ENCODE assay signal across 19 cellular contexts in the genomic region with DNA sequence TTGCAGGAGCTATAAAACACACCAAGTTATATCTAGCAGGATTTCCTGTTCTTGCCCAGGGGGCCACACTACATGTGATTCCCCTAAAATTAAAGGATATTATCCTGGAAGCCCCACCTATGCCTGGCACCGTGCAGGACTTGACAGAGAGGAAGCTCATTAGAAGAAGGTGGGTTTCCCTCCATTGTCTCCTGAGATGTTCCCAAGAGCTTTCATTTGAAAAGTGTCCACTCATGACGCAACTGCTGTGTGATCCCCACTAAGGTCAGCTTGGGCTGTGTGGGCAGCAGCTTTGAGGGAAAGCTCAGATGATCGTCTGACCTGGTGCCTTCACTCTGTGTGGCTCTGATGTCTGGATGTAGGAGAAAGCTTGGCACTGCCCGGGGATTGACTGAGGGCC. TPM values are rescaled to one million over a fixed set of nuclear protein-coding genes. Genes with fewer than 3 reads are reported as not detected.
DNase-seq lines count a peak whose midpoint lies in the region; ATAC-seq, FAIRE-seq and TF ChIP-seq lines count a peak whose summit lies in the region.
"Had no signal": no experiment of that assay in that cellular context is flagged by ENCODE, and none has a peak within 500 bp of the region (broad histone marks: within the 10 kb centered on the region; RNA-seq: fewer than 3 reads in every experiment).

No MANE protein-coding gene starts in this region.

- FAIRE-seq in HepG2 (lab: Jason Lieb, UNC): no peak

- H2AFZ ChIP-seq in HepG2 (ENCODE audit: low read length): no peak overlapping the region
- H2AFZ ChIP-seq: GM23338, PC-9 had no signal

- H3K79me2 ChIP-seq in HepG2 (ENCODE audit: insufficient read depth, low read length): no peaks in the 10 kb centered on the region

- POLR2A ChIA-PET in HepG2 (lab: Yijun Ruan, JAX): no interaction called here

- H3K27me3 ChIP-seq in liver (ENCODE audit: control insufficient read depth in 4 of 4, insufficient read depth in 4 of 4, low read length in 3 of 4): no peaks in the 10 kb centered on the region
- H3K27me3 ChIP-seq in HepG2 (ENCODE audit: control insufficient read depth in 1 of 2, insufficient read depth in 2 of 2, low read length in 2 of 2): peaks cover 0 to 33% of the 10 kb centered on the region in 2 experiments; a peak in 3 of 5 replicates
- peaks cover 0 to 7% of the 10 kb centered on the region in 2 donors for H3K27me3 ChIP-seq in left lung
- peaks cover under 1 to 13% (median 11%) of the 10 kb centered on the region in 5 donors for H3K27me3 ChIP-seq in subcutaneous abdominal adipose tissue (ENCODE audit: control insufficient read depth in 5 of 5, insufficient read depth in 4 of 5, low read length in 5 of 5)
- H3K27me3 ChIP-seq: BLaER1 had no signal

- H3K9ac ChIP-seq in liver (ENCODE audit: low read depth in 1 of 2, low read length in 2 of 2) (no peak overlapping the region), HepG2 (ENCODE audit: insufficient read depth, low read depth, low read length) (no peak overlapping the region), subcutaneous abdominal adipose tissue (ENCODE audit: low read length in 5 of 5) (no peak overlapping the region)
- H3K9ac ChIP-seq: BLaER1 had no signal

- H3K9me3 ChIP-seq in liver (ENCODE audit: control insufficient read depth in 4 of 4, low read length in 3 of 4) (no peaks in the 10 kb centered on the region), HepG2 (ENCODE audit: low read length) (no peaks in the 10 kb centered on the region), left lung (no peaks in the 10 kb centered on the region), subcutaneous abdominal adipose tissue (ENCODE audit: control insufficient read depth in 5 of 5, low read length in 5 of 5) (peaks cover 0 to 5% (median 0%) of the 10 kb centered on the region in 5 donors)

- intact Hi-C loops in HepG2 (cut with micrococcal nuclease; ENCODE audit: unreplicated experiment): no loop called here
- intact Hi-C loops in left lung (cut with DNase I): no loop called here

- no peak overlapping the region for H3K4me2 ChIP-seq in HepG2 (ENCODE audit: low read depth, low read length)
- H3K4me2 ChIP-seq: BLaER1, GM23338, PC-9 had no signal

- BruUV-seq in HepG2 (replicated peaks; lab: Mats Ljungman, UMichigan): no TSS peak

- TF ChIP-seq RAD21 in liver (IDR thresholded peaks at IDR 0.05) (no peak), HepG2 (CRISPR knock-in tag; IDR thresholded peaks at IDR 0.05) (no peak)

- TF ChIP-seq EP300 in HepG2 (IDR thresholded peaks at IDR 0.05; ENCODE audit: low read depth in 2 of 2, low read length in 2 of 2) (no peak), HepG2 (CRISPR knock-in tag; IDR thresholded peaks at IDR 0.05; ENCODE audit: borderline replicate concordance) (no peak)

- 51% methylated on average over 4 of the region's 4 CpGs for WGBS in liver
- 0% methylated on average over 3 of the region's 4 CpGs for WGBS in HepG2 (ENCODE audit: low lambda C conversion rate)

- CTCF ChIA-PET in HepG2 (lab: Yijun Ruan, JAX; ENCODE audit: low intra/inter-chr PET ratio, low total read pairs): no interaction called here

- TF ChIP-seq CTCF in liver (IDR thresholded peaks at IDR 0.05; ENCODE audit: low read depth, low read length, missing input control) (no peak), HepG2 (CRISPR knock-in tag; IDR thresholded peaks at IDR 0.05) (no peak), left lung (IDR thresholded peaks at IDR 0.05) (no peak)

- no peak for TF ChIP-seq POLR2A in HepG2 (IDR thresholded peaks at IDR 0.05; ENCODE audit: insufficient read depth in 1 of 2, low read depth in 2 of 2, low read length in 2 of 2)

- H4K20me1 ChIP-seq in HepG2 (ENCODE audit: insufficient read depth, low read length): no peaks in the 10 kb centered on the region
- H4K20me1 ChIP-seq: BLaER1 had no signal

- H3K4me3 ChIP-seq in liver (ENCODE audit: low read depth in 1 of 3, low read length in 3 of 3) (no peak overlapping the region), HepG2 (replicated peaks in 1 of 3; ENCODE audit: insufficient read depth in 1 of 3, low read depth in 2 of 3, low read length in 3 of 3) (no peak overlapping the region), left lung (no peak overlapping the region), subcutaneous abdominal adipose tissue (ENCODE audit: low read depth in 1 of 5, low read length in 5 of 5) (no peak overlapping the region)
- H3K4me3 ChIP-seq: BLaER1, GM23338, PC-9 had no signal

- ATAC-seq in HepG2: no peak
- ATAC-seq in left lung: peak; percentile 26
- ATAC-seq: GM23338 had no signal

- H3K36me3 ChIP-seq in liver (ENCODE audit: control insufficient read depth in 4 of 4, insufficient read depth in 3 of 4, low read depth in 1 of 4, low read length in 3 of 4): no peaks in the 10 kb centered on the region
- H3K36me3 ChIP-seq in HepG2 (replicated peaks in 1 of 2; ENCODE audit: control insufficient read depth in 1 of 2, insufficient read depth in 2 of 2, low read length in 2 of 2): no peaks in the 10 kb centered on the region
- H3K36me3 ChIP-seq in left lung: no peaks in the 10 kb centered on the region
- H3K36me3 ChIP-seq in subcutaneous abdominal adipose tissue (ENCODE audit: control insufficient read depth in 5 of 5, insufficient read depth in 5 of 5, low read length in 5 of 5): no peaks in the 10 kb centered on the region
- H3K36me3 ChIP-seq: BLaER1 had no signal

- H3K4me1 ChIP-seq in liver (ENCODE audit: control insufficient read depth in 4 of 4, insufficient read depth in 4 of 4, low read length in 3 of 4) (no peaks in the 10 kb centered on the region), HepG2 (ENCODE audit: insufficient read depth, low read length) (no peaks in the 10 kb centered on the region), left lung (no peaks in the 10 kb centered on the region), subcutaneous abdominal adipose tissue (ENCODE audit: control insufficient read depth in 5 of 5, insufficient read depth in 5 of 5, low read length in 5 of 5) (peaks cover 0 to 35% (median 0%) of the 10 kb centered on the region in 5 donors)
- H3K4me1 ChIP-seq: BLaER1 had no signal

- in situ Hi-C loops in HepG2 (cut with HindIII; ENCODE audit: extremely low pct_ligation_motif_present, low pct_unique_long_range_greater_than_20kb): no loop called here

- H3K27ac ChIP-seq in liver (ENCODE audit: low read depth in 1 of 2, low read length in 2 of 2) (no peak overlapping the region), HepG2 (ENCODE audit: extremely low read length, insufficient read depth, low read length) (no peak overlapping the region), left lung (peak overlapping the region in 1 of 2 donors; percentile 43), subcutaneous abdominal adipose tissue (ENCODE audit: low read depth, low read length) (peak overlapping the region; percentile 49)
- H3K27ac ChIP-seq: BLaER1, PC-9 had no signal

- no peak for DNase-seq in HepG2 (ENCODE audit: low spot score)
- no peak for DNase-seq in left lung
- DNase-seq in pons (ENCODE audit: low spot score): no peak
- no peak for DNase-seq in NCI-H526 treated with DMSO at 0.1 percent for 48 hours (lab: John Stamatoyannopoulos, UW)
- no peak for DNase-seq in NCI-H187 (lab: John Stamatoyannopoulos, UW)
- DNase-seq in activated CD8-positive, alpha-beta memory T cell treated with anti-CD3 and anti-CD28 coated beads, Interleukin-2, amount 50 U/mL, for 4 hours: no peak
- DNase-seq: 8988T, DMS 273 treated with DMSO at 0.1 percent for 48 hours, KG1, NCI-H1092, NCI-H1694 treated with DMSO at 0.1 percent for 48 hours, NCI-H446, NCI-H774, PC-9 had no signal

TF ChIP-seq in liver, 16 proteins besides CTCF, POLR2A, EP300 and RAD21:
- no peak for TF ChIP-seq FOXA1 (IDR thresholded peaks at IDR 0.05)
- TF ChIP-seq NR2F2 (IDR thresholded peaks at IDR 0.05): peak; percentile 76

TF ChIP-seq in HepG2, 621 proteins besides CTCF, POLR2A, EP300 and RAD21 (continues in another document):
- TF ChIP-seq KLF9 (CRISPR knock-in tag; IDR thresholded peaks at IDR 0.05; ENCODE audit: low read depth) (no peak), ZSCAN21 (CRISPR knock-in tag; IDR thresholded peaks at IDR 0.05; ENCODE audit: borderline replicate concordance) (no peak)

RNA-seq across cellular contexts. Expression of gene RAMP3, which starts 53.5 kb away (rescaled TPM):
- total RNA-seq in liver (10 to 100 TPM in 1 of 2 donors, 1 to 10 TPM in 1; 2.3 to 30.0 TPM), HepG2 (2016; rRNA removed; fragmentation: Illumina TruSeq; extraction: Trizol) (not detected in 2 replicates), left lung (10 to 100 TPM; 78.0 to 89.9 TPM)
- polyA plus RNA-seq in liver (10 to 100 TPM; 17.0 to 27.5 TPM), HepG2 (2011; rRNA removed) (not detected in 2 replicates)
- not detected in 2 replicates for total RNA-seq in HepG2 (2016; cell fraction: cytosol; rRNA removed; fragmentation: Illumina TruSeq; extraction: Trizol; ENCODE audit: low read depth)
- not detected in 2 replicates for total RNA-seq in HepG2 (2016; cell fraction: insoluble cytoplasmic fraction; rRNA removed; fragmentation: Illumina TruSeq; extraction: Trizol)
- not detected in 2 replicates for total RNA-seq in HepG2 (2016; cell fraction: membrane; rRNA removed; fragmentation: Illumina TruSeq; extraction: Trizol)
- total RNA-seq in HepG2 (2016; cell fraction: nucleus; rRNA removed; fragmentation: Illumina TruSeq; extraction: Trizol): not detected in 2 replicates
- not detected in 2 replicates for polyA plus RNA-seq in HepG2 (2011; cell fraction: cytosol; rRNA removed)
- not detected in 2 replicates for polyA plus RNA-seq in HepG2 (2011; cell fraction: nucleus; rRNA removed)
- polyA plus RNA-seq in HepG2 (2012): not detected in 2 replicates
- polyA plus RNA-seq in HepG2 (2016; cell fraction: cytosol; fragmentation: Illumina TruSeq; extraction: Trizol; ENCODE audit: low read depth): not detected in 2 replicates
- not detected in 2 replicates for polyA plus RNA-seq in HepG2 (2016; cell fraction: insoluble cytoplasmic fraction; fragmentation: Illumina TruSeq; extraction: Trizol; ENCODE audit: low read depth)
- not detected in 2 replicates for polyA plus RNA-seq in HepG2 (2016; cell fraction: membrane; fragmentation: Illumina TruSeq; extraction: Trizol; ENCODE audit: low read depth)
- not detected in 2 replicates for polyA plus RNA-seq in HepG2 (2016; cell fraction: nucleus; fragmentation: Illumina TruSeq; extraction: Trizol; ENCODE audit: insufficient read depth, low read depth)
- not detected in 2 replicates for polyA minus RNA-seq in HepG2 (2011; rRNA and poly(A)+ RNA removed; ENCODE audit: low replicate concordance)
- polyA minus RNA-seq in HepG2 (2011; cell fraction: cytosol; rRNA and poly(A)+ RNA removed): not detected in 2 replicates
- polyA minus RNA-seq in HepG2 (2011; cell fraction: nucleus; rRNA and poly(A)+ RNA removed): not detected in 2 replicates
- total RNA-seq: Daoy, PC-9 had no signal
